In the genomic region with DNA sequence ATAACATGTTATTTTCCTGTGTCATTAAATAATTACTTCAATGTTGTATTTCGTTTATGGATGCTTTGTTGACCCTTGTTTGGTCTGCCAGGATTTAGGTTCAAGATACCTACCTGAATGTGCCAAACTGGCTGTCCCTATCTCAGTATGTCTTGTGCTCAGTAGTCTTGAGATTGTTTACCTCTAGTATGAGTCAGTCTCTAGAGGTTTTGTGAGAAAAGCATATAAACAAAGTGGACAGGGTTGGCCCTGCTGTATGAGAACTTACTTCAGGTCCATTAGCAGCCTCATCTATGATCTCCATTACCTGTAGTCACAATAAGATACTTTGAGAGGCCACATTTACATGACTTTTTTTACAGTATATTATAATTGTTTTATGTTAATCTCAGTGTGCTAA, we compare ENCODE assay signal across 32 cellular contexts.
"Had no signal": no experiment of that assay in that cellular context is flagged by ENCODE, and none has a peak within 500 bp of the region (broad histone marks: within the 10 kb centered on the region; RNA-seq: fewer than 3 reads in every experiment).

No MANE protein-coding gene starts in this region.

- H3K27me3 ChIP-seq: ascending aorta had no signal

- H3K4me3 ChIP-seq: ascending aorta, cardiac muscle cell, PC-9 had no signal

- H3K4me2 ChIP-seq: KMS-11, PC-9 had no signal

- H3K9ac ChIP-seq: KMS-11 had no signal

- DNase-seq: activated B cell treated with CpG ODN at 0.5 μM for 24 hours; activated CD4-positive, alpha-beta memory T cell treated with anti-CD3 and anti-CD28 coated beads, Interleukin-2, amount 10 ng/mL, durations not matched to agents 7 days and 5 days; activated CD4-positive, alpha-beta T cell treated with anti-CD3 and anti-CD28 coated beads for 48 hours; activated CD4-positive, CD25-positive, alpha-beta regulatory T cell treated with anti-CD3 and anti-CD28 coated beads, Interleukin-2, amount 50 U/mL, for 72 hours; activated CD8-positive, alpha-beta memory T cell treated with anti-CD3 and anti-CD28 coated beads for 24 hours; activated CD8-positive, alpha-beta memory T cell treated with anti-CD3 and anti-CD28 coated beads, Interleukin-2, amount 10 ng/mL, durations not matched to agents 7 days and 5 days; activated CD8-positive, alpha-beta memory T cell treated with anti-CD3 and anti-CD28 coated beads, Interleukin-2, amount 50 U/mL, for 48 hours; activated gamma-delta T cell; activated naive CD4-positive, alpha-beta T cell treated with Interleukin-2 at 50 U/mL for 16 hours; activated naive CD8-positive, alpha-beta T cell treated with anti-CD3 and anti-CD28 coated beads, Interleukin-2, amount 10 ng/mL, durations not matched to agents 7 days and 5 days; amygdala; NCI-H1105 treated with DMSO at 0.1 percent for 48 hours; NCI-H1436; NCI-H1694; NCI-H1930; NCI-H2081 treated with DMSO at 0.1 percent for 48 hours; NCI-H345; NCI-H526; NCI-H748 treated with DMSO at 0.1 percent for 48 hours; NK-92 treated with Interleukin-12 subunit alpha and Interleukin-12 subunit beta, amount 100 ng/mL, for 24 hours; SIG-M5; T-cell; T-helper 2 cell; T-helper 9 cell had no signal

- H2AFZ ChIP-seq: PC-9 had no signal

- H3K27ac ChIP-seq: ascending aorta, cardiac muscle cell, KMS-11, PC-9, RWPE1, VCaP had no signal

- H3K9me3 ChIP-seq: ascending aorta had no signal

- ATAC-seq: activated CD8-positive, alpha-beta memory T cell treated with anti-CD3 and anti-CD28 coated beads, Interleukin-2, amount 10 ng/mL, durations not matched to agents 7 days and 5 days; Right ventricle myocardium inferior; SK-N-SH treated with all-trans-retinoic acid at 6 μM for 48 hours; T-cell had no signal
